ENCODE assay signal across 8 cellular contexts in the genomic region with DNA sequence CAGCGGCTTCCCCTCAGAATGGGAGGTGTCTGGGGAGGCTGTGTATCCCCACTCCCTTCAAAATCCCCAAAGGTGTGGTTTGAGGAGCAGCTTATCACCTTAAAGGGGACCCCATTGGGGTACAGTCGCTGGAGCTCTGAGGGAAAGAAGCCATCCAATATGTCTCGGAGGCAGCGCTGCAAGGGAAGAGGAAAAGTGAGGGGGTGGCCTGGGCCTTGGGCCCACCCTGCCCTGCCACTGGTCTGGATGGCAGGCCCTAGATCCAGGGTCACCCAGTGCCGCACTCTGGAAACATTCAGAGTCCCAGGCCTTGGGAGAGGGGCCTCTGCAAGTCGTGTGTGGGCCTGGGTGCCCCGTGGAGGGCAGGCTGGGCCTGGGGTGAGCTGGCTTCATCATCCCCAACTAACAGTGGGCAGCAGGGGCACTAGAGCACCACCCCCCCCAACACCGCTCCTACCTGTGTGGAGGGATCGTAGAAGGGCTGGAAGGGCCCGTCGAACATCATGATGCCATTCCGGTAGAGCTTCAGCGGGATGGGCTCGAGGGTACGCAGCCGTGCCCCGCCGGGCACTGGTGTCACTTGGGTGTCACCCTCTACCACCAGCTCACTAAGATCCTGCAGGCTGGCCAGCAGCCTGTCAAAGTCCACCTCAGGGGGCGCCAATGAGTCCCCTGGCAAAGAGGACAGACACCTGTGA. TPM values are rescaled to one million over a fixed set of nuclear protein-coding genes. Genes with fewer than 3 reads are reported as not detected.
DNase-seq lines count a peak whose midpoint lies in the region; FAIRE-seq and TF ChIP-seq lines count a peak whose summit lies in the region.

No MANE protein-coding gene starts in this region.

- no peak overlapping the region for H3K27ac ChIP-seq in C4-2B
- H3K27ac ChIP-seq in HEK293 (ENCODE audit: extremely low read depth, low read depth, low read length): no peak overlapping the region
- H3K27ac ChIP-seq in stomach: peak overlapping the region; percentile 2 to 100 (median 71)

- TF ChIP-seq EP300 in stomach (IDR thresholded peaks at IDR 0.05): no peak

- peaks cover 0 to 26% of the 10 kb centered on the region in 2 experiments; a peak in 1 of 3 replicates for H3K36me3 ChIP-seq in HEK293 (ENCODE audit: control insufficient read depth in 2 of 2, insufficient read depth in 1 of 2, low read length in 2 of 2)
- peaks cover 0 to 20% (median 9%) of the 10 kb centered on the region in 4 donors for H3K36me3 ChIP-seq in stomach

- H3K27ac Mint-ChIP-seq in activated CD4-positive, alpha-beta T cell treated with anti-CD3 and anti-CD28 coated beads, Interleukin-2, amount 10 ng/mL, durations not matched to agents 7 days and 5 days: peak overlapping the region; percentile 97
- H3K27ac Mint-ChIP-seq in glutamatergic neuron (ENCODE audit: unreplicated experiment): peak overlapping the region; percentile 89

- H3K4me1 ChIP-seq in HEK293 (ENCODE audit: control insufficient read depth, insufficient read depth, low read length) (no peaks in the 10 kb centered on the region), stomach (peaks cover 47 to 100% (median 65%) of the 10 kb centered on the region in 4 donors)

- CTCF ChIA-PET in HEK293 (lab: Yijun Ruan, JAX): interaction anchor here (0.5 to 10.2 kb wide), 40 partner anchors 9 to 1124 kb away, joined by 3 to 203 read pairs (median 4); a partner anchor contains a TSS
- CTCF ChIA-PET in activated CD4-positive, alpha-beta T cell treated with anti-CD3 and anti-CD28 coated beads, Interleukin-2, amount 10 ng/mL, durations not matched to agents 7 days and 5 days (lab: Charles Lee): interaction anchor here (0.6 to 21.4 kb wide), 26 partner anchors 9 to 242 kb away, joined by 3 to 442 read pairs (median 7); a partner anchor contains a TSS

- no peak for FAIRE-seq in frontal cortex (lab: Jason Lieb, UNC)

- POLR2A ChIA-PET in HEK293 (lab: Yijun Ruan, JAX): interaction anchor here (1.7 to 2.0 kb wide), 2 partner anchors 36 to 132 kb away, joined by 4 to 10 read pairs; no protein-coding TSS in a partner anchor
- POLR2A ChIA-PET in activated CD4-positive, alpha-beta T cell treated with anti-CD3 and anti-CD28 coated beads, Interleukin-2, amount 10 ng/mL, durations not matched to agents 7 days and 5 days (lab: Charles Lee): interaction anchor here (0.6 to 2.1 kb wide), 4 partner anchors 22 to 465 kb away, joined by 3 to 12 read pairs (median 8); a partner anchor contains a TSS

- DNase-seq in activated CD4-positive, alpha-beta T cell treated with anti-CD3 and anti-CD28 coated beads, Interleukin-2, amount 10 ng/mL, durations not matched to agents 7 days and 5 days: peak; percentile 40
- DNase-seq in glutamatergic neuron: peak; percentile 59
- DNase-seq in stomach: no peak
- no peak for DNase-seq in midbrain (lab: John Stamatoyannopoulos, UW)
- no peak for DNase-seq in frontal cortex (ENCODE audit: low spot score in 2 of 2)
- DNase-seq in NCI-H510A treated with DMSO at 0.1 percent for 48 hours (lab: John Stamatoyannopoulos, UW): no peak

- 80 to 84% (median 83%) methylated on average over 13 to 19 of the region's 19 CpGs for WGBS in stomach, 5 donors

- H3K9me3 ChIP-seq in HEK293 (ENCODE audit: control insufficient read depth, insufficient read depth, low read depth, low read length) (no peaks in the 10 kb centered on the region), stomach (no peaks in the 10 kb centered on the region)

- peaks cover 54% of the 10 kb centered on the region for H3K36me3 Mint-ChIP-seq in activated CD4-positive, alpha-beta T cell treated with anti-CD3 and anti-CD28 coated beads, Interleukin-2, amount 10 ng/mL, durations not matched to agents 7 days and 5 days (ENCODE audit: low read depth)
- no peaks in the 10 kb centered on the region for H3K36me3 Mint-ChIP-seq in glutamatergic neuron (ENCODE audit: unreplicated experiment)

- peak overlapping the region; percentile 73 for H3K4me3 Mint-ChIP-seq in activated CD4-positive, alpha-beta T cell treated with anti-CD3 and anti-CD28 coated beads, Interleukin-2, amount 10 ng/mL, durations not matched to agents 7 days and 5 days
- H3K4me3 Mint-ChIP-seq in glutamatergic neuron (ENCODE audit: unreplicated experiment): peak overlapping the region; percentile 34

- H3K4me3 ChIP-seq in HEK293 (ENCODE audit: low read depth, low read length) (no peak overlapping the region), stomach (no peak overlapping the region)

- peaks cover 96% of the 10 kb centered on the region for H3K4me1 Mint-ChIP-seq in activated CD4-positive, alpha-beta T cell treated with anti-CD3 and anti-CD28 coated beads, Interleukin-2, amount 10 ng/mL, durations not matched to agents 7 days and 5 days
- peaks cover 53% of the 10 kb centered on the region for H3K4me1 Mint-ChIP-seq in glutamatergic neuron (ENCODE audit: low read depth, unreplicated experiment)

- no peaks in the 10 kb centered on the region for H3K27me3 Mint-ChIP-seq in activated CD4-positive, alpha-beta T cell treated with anti-CD3 and anti-CD28 coated beads, Interleukin-2, amount 10 ng/mL, durations not matched to agents 7 days and 5 days
- peaks cover 18% of the 10 kb centered on the region for H3K27me3 Mint-ChIP-seq in glutamatergic neuron (ENCODE audit: unreplicated experiment)

- H3K9me3 Mint-ChIP-seq in activated CD4-positive, alpha-beta T cell treated with anti-CD3 and anti-CD28 coated beads, Interleukin-2, amount 10 ng/mL, durations not matched to agents 7 days and 5 days: no peaks in the 10 kb centered on the region
- H3K9me3 Mint-ChIP-seq in glutamatergic neuron (ENCODE audit: unreplicated experiment): peaks cover 14% of the 10 kb centered on the region

- no peaks in the 10 kb centered on the region for H3K27me3 ChIP-seq in stomach

- TF ChIP-seq CTCF in C4-2B (conservative IDR thresholded peaks at IDR 0.05) (peak; percentile 55), HEK293 (tag by site-specific recombination; IDR thresholded peaks at IDR 0.05) (no peak; the same call in none of the 2 replicates), glutamatergic neuron (IDR thresholded peaks at IDR 0.05; ENCODE audit: partially characterized antibody, unreplicated experiment) (peak; percentile 1), stomach (IDR thresholded peaks at IDR 0.05) (peak in 1 of 7 experiments; percentile 6)

- TF ChIP-seq POLR2A in stomach (IDR thresholded peaks at IDR 0.05): no peak

- intact Hi-C loops in stomach (cut with DNase I; ENCODE audit: low total_unique reads): loop anchor here (5.0 kb wide), 1 partner anchor 37 kb away; no protein-coding TSS in a partner anchor

TF ChIP-seq in HEK293, 187 proteins besides CTCF, POLR2A, EP300 and RAD21:
- TF ChIP-seq, protein P1, sequence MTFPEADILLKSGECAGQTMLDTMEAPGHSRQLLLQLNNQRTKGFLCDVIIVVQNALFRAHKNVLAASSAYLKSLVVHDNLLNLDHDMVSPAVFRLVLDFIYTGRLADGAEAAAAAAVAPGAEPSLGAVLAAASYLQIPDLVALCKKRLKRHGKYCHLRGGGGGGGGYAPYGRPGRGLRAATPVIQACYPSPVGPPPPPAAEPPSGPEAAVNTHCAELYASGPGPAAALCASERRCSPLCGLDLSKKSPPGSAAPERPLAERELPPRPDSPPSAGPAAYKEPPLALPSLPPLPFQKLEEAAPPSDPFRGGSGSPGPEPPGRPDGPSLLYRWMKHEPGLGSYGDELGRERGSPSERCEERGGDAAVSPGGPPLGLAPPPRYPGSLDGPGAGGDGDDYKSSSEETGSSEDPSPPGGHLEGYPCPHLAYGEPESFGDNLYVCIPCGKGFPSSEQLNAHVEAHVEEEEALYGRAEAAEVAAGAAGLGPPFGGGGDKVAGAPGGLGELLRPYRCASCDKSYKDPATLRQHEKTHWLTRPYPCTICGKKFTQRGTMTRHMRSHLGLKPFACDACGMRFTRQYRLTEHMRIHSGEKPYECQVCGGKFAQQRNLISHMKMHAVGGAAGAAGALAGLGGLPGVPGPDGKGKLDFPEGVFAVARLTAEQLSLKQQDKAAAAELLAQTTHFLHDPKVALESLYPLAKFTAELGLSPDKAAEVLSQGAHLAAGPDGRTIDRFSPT (tag by site-specific recombination; IDR thresholded peaks at IDR 0.05): 0 out of 2 replicates have a peak, but pooled peaks have one; percentile 52
- TF ChIP-seq ZNF600 (tag by site-specific recombination; IDR thresholded peaks at IDR 0.05): no peak

RNA-seq across cellular contexts. Expression of a gene that starts 5.6 kb away (rescaled TPM):
- total RNA-seq in activated CD4-positive, alpha-beta T cell treated with anti-CD3 and anti-CD28 coated beads, Interleukin-2, amount 10 ng/mL, durations not matched to agents 7 days and 5 days: 100 to 1,000 TPM; 606 to 707 TPM
- total RNA-seq in glutamatergic neuron (ENCODE audit: unreplicated experiment): 412 TPM
- 100 to 1,000 TPM in 1 of 5 donors, 10 to 100 TPM in 3, 1 to 10 TPM in 1; 7.2 to 102 (median 29.5) TPM for total RNA-seq in stomach
- polyA plus RNA-seq in stomach: 100 to 1,000 TPM; 142 to 267 (median 227) TPM
- total RNA-seq in frontal cortex: 11.8 TPM

RNA-seq across cellular contexts. Expression of a gene that starts 20.9 kb away (rescaled TPM):
- 10 to 100 TPM; 48.6 to 51.3 TPM for total RNA-seq in activated CD4-positive, alpha-beta T cell treated with anti-CD3 and anti-CD28 coated beads, Interleukin-2, amount 10 ng/mL, durations not matched to agents 7 days and 5 days
- total RNA-seq in glutamatergic neuron (ENCODE audit: unreplicated experiment) (11.4 TPM), stomach (10 to 100 TPM in 3 of 5 donors, 1 to 10 TPM in 2; 7.3 to 12.9 (median 12.2) TPM), frontal cortex (4.1 TPM)
- polyA plus RNA-seq in stomach: 10 to 100 TPM; 14.4 to 26.3 (median 19.3) TPM

RNA-seq across cellular contexts. Expression of a gene that starts 32.2 kb away (rescaled TPM):
- 1,000 to 10,000 TPM; 1,663 to 1,924 TPM for total RNA-seq in activated CD4-positive, alpha-beta T cell treated with anti-CD3 and anti-CD28 coated beads, Interleukin-2, amount 10 ng/mL, durations not matched to agents 7 days and 5 days
- total RNA-seq in glutamatergic neuron (ENCODE audit: unreplicated experiment) (2.8 TPM), stomach (10 to 100 TPM in 2 of 5 donors, 1 to 10 TPM in 1, not detected in 2; 5.1 to 15.2 (median 10.7) TPM), frontal cortex (not detected)
- polyA plus RNA-seq in stomach: 10 to 100 TPM; 27.3 to 68.2 (median 48.7) TPM

RNA-seq across cellular contexts. Expression of a gene that starts 51.5 kb away (rescaled TPM):
- 10 to 100 TPM; 46.9 to 49.0 TPM for total RNA-seq in activated CD4-positive, alpha-beta T cell treated with anti-CD3 and anti-CD28 coated beads, Interleukin-2, amount 10 ng/mL, durations not matched to agents 7 days and 5 days
- total RNA-seq in glutamatergic neuron (ENCODE audit: unreplicated experiment) (28.2 TPM), stomach (10 to 100 TPM in 3 of 5 donors, 1 to 10 TPM in 1, under 1 TPM in 1; 0.58 to 21.0 (median 10.3) TPM), frontal cortex (12.2 TPM)
- polyA plus RNA-seq in stomach: 1 to 10 TPM; 2.1 to 5.3 (median 2.7) TPM

Comparison
In these comparisons a context has a peak if more than half of its experiments do, and no peak if none do; other contexts are left out.
1. H3K27ac ChIP-seq: peak in stomach (5 of 5); none in C4-2B (single experiment) and HEK293 (single experiment).
2. DNase-seq: peak in activated CD4-positive, alpha-beta T cell treated with anti-CD3 and anti-CD28 coated beads, Interleukin-2, amount 10 ng/mL, durations not matched to agents 7 days and 5 days (single experiment) and glutamatergic neuron (single experiment); none in stomach (single experiment), midbrain (single experiment), frontal cortex (0 of 2) and NCI-H510A treated with DMSO at 0.1 percent for 48 hours (single experiment).
3. RNA of a gene that starts 32.2 kb away (total RNA-seq): 1,663 to 1,924 TPM in activated CD4-positive, alpha-beta T cell treated with anti-CD3 and anti-CD28 coated beads, Interleukin-2, amount 10 ng/mL, durations not matched to agents 7 days and 5 days; 5.1 to 15.2 TPM in stomach, 2.8 TPM in glutamatergic neuron (single experiment) and not detected in frontal cortex (single experiment); every median in the first group is over 100 times any median in the second.